ENCODE assay signal across 1 cellular context in genomic region chr3:112365636-112366035, GRCh38.
TF ChIP-seq lines count a peak whose summit lies in the region.

No MANE protein-coding gene starts in this region.

TF ChIP-seq in H1, 55 proteins besides CTCF, POLR2A, EP300 and RAD21 (continued from another document):
- TF ChIP-seq SIRT6 (IDR thresholded peaks at IDR 0.05; ENCODE audit: low read length), result no peak
